Comparison of ENCODE assay signal across 7 cellular contexts in the genomic region with DNA sequence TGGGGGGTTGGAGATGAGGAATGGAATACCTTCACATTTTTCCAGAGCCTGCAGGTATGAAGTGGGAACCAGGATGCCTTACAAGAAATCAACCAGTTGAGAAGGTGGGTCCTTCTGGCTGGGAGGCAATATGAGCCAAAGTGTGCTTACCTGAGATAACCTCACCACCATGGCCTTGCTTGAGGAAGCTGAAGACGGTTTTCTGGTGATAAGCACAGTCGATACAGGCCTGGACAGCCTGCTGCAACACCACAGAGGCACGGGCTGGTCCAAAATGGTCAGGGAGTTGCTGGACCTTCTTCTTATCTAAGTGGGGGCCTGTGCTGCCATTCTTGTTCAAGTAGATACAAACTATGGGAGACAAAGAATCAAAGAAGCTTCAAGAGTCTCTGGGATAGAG. TPM values are rescaled to one million over a fixed set of nuclear protein-coding genes. Genes with fewer than 3 reads are reported as not detected.
"Had no signal": no experiment of that assay in that cellular context is flagged by ENCODE, and none has a peak within 500 bp of the region (broad histone marks: within the 10 kb centered on the region; RNA-seq: fewer than 3 reads in every experiment).

No MANE protein-coding gene starts in this region.

- H3K27ac Mint-ChIP-seq: IgD-negative memory B cell had no signal

- H3K4me3 Mint-ChIP-seq: IgD-negative memory B cell had no signal

- FAIRE-seq: HepG2, HTR-8/SVneo had no signal

- DNase-seq: IMR-90, KBM-7 had no signal

- H3K27ac ChIP-seq: HL-60 had no signal

- H3K27me3 Mint-ChIP-seq: IgD-negative memory B cell had no signal

- ATAC-seq: HepG2 had no signal

- H3K9me3 Mint-ChIP-seq: IgD-negative memory B cell had no signal

RNA-seq across cellular contexts. Expression of gene SLFNL1, which starts 27.0 kb away (rescaled TPM):
- total RNA-seq: HT1080 had no signal
